Comparison of ENCODE assay signal across 31 cellular contexts in genomic region chr5:135062216-135063055, GRCh38. TPM values are rescaled to one million over a fixed set of nuclear protein-coding genes. Genes with fewer than 3 reads are reported as not detected.
"Had no signal": no experiment of that assay in that cellular context is flagged by ENCODE, and none has a peak within 500 bp of the region (broad histone marks: within the 10 kb centered on the region; RNA-seq: fewer than 3 reads in every experiment).

No MANE protein-coding gene starts in this region.

- H3K4me3 ChIP-seq: SJCRH30, SK-N-MC had no signal

- H3K27ac Mint-ChIP-seq: activated B cell treated with CpG ODN at 0.5 μM for 24 hours; activated CD4-positive, alpha-beta memory T cell treated with anti-CD3 and anti-CD28 coated beads for 36 hours; activated naive CD4-positive, alpha-beta T cell treated with anti-CD3 and anti-CD28 coated beads for 36 hours; activated naive CD4-positive, alpha-beta T cell treated with anti-CD3 and anti-CD28 coated beads, Interleukin-2, amount 50 U/mL, for 72 hours; activated T-helper 1 cell treated with anti-CD3 and anti-CD28 coated beads, Interleukin-12 subunit alpha, Interleukin-12 subunit beta, Interleukin-2, Interleukin-4 antibody, amounts not matched to agents 30 ng/mL and 10 ng/mL and 1 ng/mL, durations not matched to agents 14 hours and 24 hours and 36 hours; T-helper 1 cell treated with Interleukin-12 subunit alpha and Interleukin-12 subunit beta and Interleukin-4 antibody, amounts not matched to agents 30 μg/mL and 1 μg/mL, for 36 hours; T-helper 2 cell treated with Interferon-gamma antibody and Interleukin-4, amounts not matched to agents 5 μg/mL and 100 μg/mL, for 36 hours had no signal

- H3K9me3 Mint-ChIP-seq: activated B cell treated with CpG ODN at 0.5 μM for 24 hours; activated CD4-positive, alpha-beta memory T cell treated with anti-CD3 and anti-CD28 coated beads for 36 hours; activated naive CD4-positive, alpha-beta T cell treated with anti-CD3 and anti-CD28 coated beads for 36 hours; activated naive CD4-positive, alpha-beta T cell treated with anti-CD3 and anti-CD28 coated beads, Interleukin-2, amount 50 U/mL, for 72 hours; activated T-cell treated with anti-CD3 and anti-CD28 coated beads, Interleukin-2, amount 50 U/mL, for 4 hours; activated T-helper 1 cell treated with anti-CD3 and anti-CD28 coated beads, Interleukin-12 subunit alpha, Interleukin-12 subunit beta, Interleukin-2, Interleukin-4 antibody, amounts not matched to agents 30 ng/mL and 10 ng/mL and 1 ng/mL, durations not matched to agents 14 hours and 24 hours and 36 hours; T-helper 1 cell treated with Interleukin-12 subunit alpha and Interleukin-12 subunit beta and Interleukin-4 antibody, amounts not matched to agents 30 μg/mL and 1 μg/mL, for 36 hours; T-helper 2 cell treated with Interferon-gamma antibody and Interleukin-4, amounts not matched to agents 5 μg/mL and 100 μg/mL, for 36 hours had no signal

- H3K36me3 ChIP-seq: brain microvascular endothelial cell, SJCRH30 had no signal

- ATAC-seq: activated naive CD4-positive, alpha-beta T cell treated with anti-CD3 and anti-CD28 coated beads, Interleukin-2, amount 50 U/mL, for 72 hours; activated T-cell treated with anti-CD3 and anti-CD28 coated beads, Interleukin-2, amount 50 U/mL, for 4 hours; Panc1 had no signal

- H3K27ac ChIP-seq: brain microvascular endothelial cell, KMS-11, SJCRH30, SK-N-MC, VCaP had no signal

- H3K4me1 Mint-ChIP-seq: activated B cell treated with CpG ODN at 0.5 μM for 24 hours had no signal

- H3K4me2 ChIP-seq: KMS-11 had no signal

- FAIRE-seq: TTC549 had no signal

- H3K9ac ChIP-seq: KMS-11 had no signal

- H3K4me3 Mint-ChIP-seq: activated B cell treated with CpG ODN at 0.5 μM for 24 hours; activated CD4-positive, alpha-beta memory T cell treated with anti-CD3 and anti-CD28 coated beads for 36 hours; activated naive CD4-positive, alpha-beta T cell treated with anti-CD3 and anti-CD28 coated beads for 36 hours; activated T-cell treated with anti-CD3 and anti-CD28 coated beads, Interleukin-2, amount 50 U/mL, for 4 hours; activated T-helper 1 cell treated with anti-CD3 and anti-CD28 coated beads, Interleukin-12 subunit alpha, Interleukin-12 subunit beta, Interleukin-2, Interleukin-4 antibody, amounts not matched to agents 30 ng/mL and 10 ng/mL and 1 ng/mL, durations not matched to agents 14 hours and 24 hours and 36 hours; T-helper 1 cell treated with Interleukin-12 subunit alpha and Interleukin-12 subunit beta and Interleukin-4 antibody, amounts not matched to agents 30 μg/mL and 1 μg/mL, for 36 hours; T-helper 2 cell treated with Interferon-gamma antibody and Interleukin-4, amounts not matched to agents 5 μg/mL and 100 μg/mL, for 36 hours had no signal

- H3K9me3 ChIP-seq: SJCRH30 had no signal

- H3K36me3 Mint-ChIP-seq: activated CD4-positive, alpha-beta memory T cell treated with anti-CD3 and anti-CD28 coated beads for 36 hours; activated naive CD4-positive, alpha-beta T cell treated with anti-CD3 and anti-CD28 coated beads, Interleukin-2, amount 50 U/mL, for 72 hours had no signal

- H3K27me3 ChIP-seq: SJCRH30 had no signal

- DNase-seq: activated B cell treated with CpG ODN at 0.5 μM for 24 hours; activated CD4-positive, alpha-beta memory T cell treated with anti-CD3 and anti-CD28 coated beads for 36 hours; activated CD4-positive, alpha-beta T cell treated with anti-CD3 and anti-CD28 coated beads for 4 hours; activated CD4-positive, alpha-beta T cell treated with anti-CD3 and anti-CD28 coated beads, Interleukin-2, amount 50 U/mL, for 1 hour; activated CD4-positive, CD25-positive, alpha-beta regulatory T cell treated with anti-CD3 and anti-CD28 coated beads, Interleukin-2, amount 50 U/mL, for 72 hours; activated CD8-positive, alpha-beta memory T cell treated with anti-CD3 and anti-CD28 coated beads, Interleukin-2, amount 50 U/mL, for 4 hours; activated gamma-delta T cell treated with Interleukin-2 at 50 U/mL for 16 hours; activated naive CD4-positive, alpha-beta T cell treated with anti-CD3 and anti-CD28 coated beads for 36 hours; activated T-cell treated with anti-CD3 and anti-CD28 coated beads for 4 hours; activated T-cell treated with anti-CD3 and anti-CD28 coated beads, Interleukin-2, amount 50 U/mL, for 4 hours; amniotic stem cell; brain microvascular endothelial cell; NCI-H1105; NCI-H1436; NCI-H1694; NCI-H1930; NCI-H2081 treated with DMSO at 0.1 percent for 48 hours; NCI-H345; NCI-H524 treated with DMSO at 0.1 percent for 48 hours; SHP77; SJCRH30 had no signal

RNA-seq across cellular contexts. Expression of gene PITX1, which starts 28.4 kb away (rescaled TPM):
- total RNA-seq: activated B cell treated with CpG ODN at 0.5 μM for 24 hours, RPMI7951 had no signal
